ENCODE assay signal across 1 cellular context in the genomic region with DNA sequence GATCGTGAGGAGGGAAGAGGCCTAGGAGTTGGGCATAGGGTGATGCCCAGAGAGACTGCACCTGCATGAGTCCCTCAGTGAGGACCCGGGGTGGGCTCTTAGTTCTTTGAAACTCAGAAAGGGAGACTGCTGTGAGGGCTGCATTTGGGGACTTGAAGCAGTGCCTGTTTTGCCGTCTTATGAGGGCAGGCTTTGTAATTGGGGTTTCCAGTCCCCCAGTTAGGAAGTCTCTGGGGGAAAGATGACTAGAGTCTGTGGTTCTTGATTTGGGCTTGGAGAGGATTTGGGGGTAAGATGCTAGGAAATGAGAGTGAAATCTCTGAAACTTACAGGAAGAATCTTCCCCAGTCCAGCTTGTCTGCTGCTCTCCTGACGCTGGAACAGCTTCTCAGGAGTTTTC.
TF ChIP-seq lines count a peak whose summit lies in the region.

No MANE protein-coding gene starts in this region.

TF ChIP-seq in HCT116, 20 proteins besides CTCF, POLR2A, EP300 and RAD21 (continued from another document):
- TF ChIP-seq, protein P1, sequence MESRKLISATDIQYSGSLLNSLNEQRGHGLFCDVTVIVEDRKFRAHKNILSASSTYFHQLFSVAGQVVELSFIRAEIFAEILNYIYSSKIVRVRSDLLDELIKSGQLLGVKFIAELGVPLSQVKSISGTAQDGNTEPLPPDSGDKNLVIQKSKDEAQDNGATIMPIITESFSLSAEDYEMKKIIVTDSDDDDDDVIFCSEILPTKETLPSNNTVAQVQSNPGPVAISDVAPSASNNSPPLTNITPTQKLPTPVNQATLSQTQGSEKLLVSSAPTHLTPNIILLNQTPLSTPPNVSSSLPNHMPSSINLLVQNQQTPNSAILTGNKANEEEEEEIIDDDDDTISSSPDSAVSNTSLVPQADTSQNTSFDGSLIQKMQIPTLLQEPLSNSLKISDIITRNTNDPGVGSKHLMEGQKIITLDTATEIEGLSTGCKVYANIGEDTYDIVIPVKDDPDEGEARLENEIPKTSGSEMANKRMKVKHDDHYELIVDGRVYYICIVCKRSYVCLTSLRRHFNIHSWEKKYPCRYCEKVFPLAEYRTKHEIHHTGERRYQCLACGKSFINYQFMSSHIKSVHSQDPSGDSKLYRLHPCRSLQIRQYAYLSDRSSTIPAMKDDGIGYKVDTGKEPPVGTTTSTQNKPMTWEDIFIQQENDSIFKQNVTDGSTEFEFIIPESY (IDR thresholded peaks at IDR 0.05; ENCODE audit: extremely low read depth, insufficient replicate concordance, low read length) = no peak
- TF ChIP-seq JUND (IDR thresholded peaks at IDR 0.05) (no peak), EZH2 (IDR thresholded peaks at IDR 0.05) (no peak)
- TF ChIP-seq, protein P2, sequence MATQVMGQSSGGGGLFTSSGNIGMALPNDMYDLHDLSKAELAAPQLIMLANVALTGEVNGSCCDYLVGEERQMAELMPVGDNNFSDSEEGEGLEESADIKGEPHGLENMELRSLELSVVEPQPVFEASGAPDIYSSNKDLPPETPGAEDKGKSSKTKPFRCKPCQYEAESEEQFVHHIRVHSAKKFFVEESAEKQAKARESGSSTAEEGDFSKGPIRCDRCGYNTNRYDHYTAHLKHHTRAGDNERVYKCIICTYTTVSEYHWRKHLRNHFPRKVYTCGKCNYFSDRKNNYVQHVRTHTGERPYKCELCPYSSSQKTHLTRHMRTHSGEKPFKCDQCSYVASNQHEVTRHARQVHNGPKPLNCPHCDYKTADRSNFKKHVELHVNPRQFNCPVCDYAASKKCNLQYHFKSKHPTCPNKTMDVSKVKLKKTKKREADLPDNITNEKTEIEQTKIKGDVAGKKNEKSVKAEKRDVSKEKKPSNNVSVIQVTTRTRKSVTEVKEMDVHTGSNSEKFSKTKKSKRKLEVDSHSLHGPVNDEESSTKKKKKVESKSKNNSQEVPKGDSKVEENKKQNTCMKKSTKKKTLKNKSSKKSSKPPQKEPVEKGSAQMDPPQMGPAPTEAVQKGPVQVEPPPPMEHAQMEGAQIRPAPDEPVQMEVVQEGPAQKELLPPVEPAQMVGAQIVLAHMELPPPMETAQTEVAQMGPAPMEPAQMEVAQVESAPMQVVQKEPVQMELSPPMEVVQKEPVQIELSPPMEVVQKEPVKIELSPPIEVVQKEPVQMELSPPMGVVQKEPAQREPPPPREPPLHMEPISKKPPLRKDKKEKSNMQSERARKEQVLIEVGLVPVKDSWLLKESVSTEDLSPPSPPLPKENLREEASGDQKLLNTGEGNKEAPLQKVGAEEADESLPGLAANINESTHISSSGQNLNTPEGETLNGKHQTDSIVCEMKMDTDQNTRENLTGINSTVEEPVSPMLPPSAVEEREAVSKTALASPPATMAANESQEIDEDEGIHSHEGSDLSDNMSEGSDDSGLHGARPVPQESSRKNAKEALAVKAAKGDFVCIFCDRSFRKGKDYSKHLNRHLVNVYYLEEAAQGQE (IDR thresholded peaks at IDR 0.05; ENCODE audit: low read depth) = no peak
- TF ChIP-seq, protein P3, sequence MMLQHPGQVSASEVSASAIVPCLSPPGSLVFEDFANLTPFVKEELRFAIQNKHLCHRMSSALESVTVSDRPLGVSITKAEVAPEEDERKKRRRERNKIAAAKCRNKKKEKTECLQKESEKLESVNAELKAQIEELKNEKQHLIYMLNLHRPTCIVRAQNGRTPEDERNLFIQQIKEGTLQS (IDR thresholded peaks at IDR 0.05) = no peak
